ENCODE assay signal across 27 cellular contexts in genomic region chr10:68221196-68221595, GRCh38. TPM values are rescaled to one million over a fixed set of nuclear protein-coding genes. Genes with fewer than 3 reads are reported as not detected.
"Had no signal": no experiment of that assay in that cellular context is flagged by ENCODE, and none has a peak within 500 bp of the region (broad histone marks: within the 10 kb centered on the region; RNA-seq: fewer than 3 reads in every experiment).

No MANE protein-coding gene starts in this region.

- H3K4me1 Mint-ChIP-seq: natural killer cell; neural crest cell; stimulated activated memory B cell treated with anti-CD40 and anti-IgM and Interleukin-4, amounts not matched to agents 10 μg/mL and 1 μg/mL and 100 μg/mL, for 72 hours had no signal

- H3K36me3 Mint-ChIP-seq: natural killer cell; stimulated activated memory B cell treated with anti-CD40 and anti-IgM and Interleukin-4, amounts not matched to agents 10 μg/mL and 1 μg/mL and 100 μg/mL, for 72 hours had no signal

- H3K4me3 ChIP-seq: esophagus muscularis mucosa, heart left ventricle, psoas muscle, spleen, testis, tibial nerve, upper lobe of right lung had no signal

- H3K9me3 Mint-ChIP-seq: effector memory CD8-positive, alpha-beta T cell; natural killer cell; neural crest cell; stimulated activated memory B cell treated with anti-CD40 and anti-IgM and Interleukin-4, amounts not matched to agents 10 μg/mL and 1 μg/mL and 100 μg/mL, for 72 hours; stimulated activated naive CD8-positive, alpha-beta T cell treated with anti-CD3 and anti-CD28 coated beads, Interleukin-15, Interleukin-2, amounts not matched to agents 100 ng/mL and 50 ng/mL, for 24 hours had no signal

- DNase-seq: effector memory CD8-positive, alpha-beta T cell; heart left ventricle; hippocampal formation; kidney glomerular epithelial cell; natural killer cell; nucleus accumbens; psoas muscle; retina; spleen; stimulated activated CD4-positive, alpha-beta T cell treated with anti-CD3 and anti-CD28 coated beads, Interleukin-15, amount 100 ng/mL, for 24 hours; stimulated activated CD4-positive, alpha-beta T cell treated with anti-CD3 and anti-CD28 coated beads, Interleukin-1b, Interleukin-23, amount 100 ng/mL, for 48 hours; stimulated activated CD4-positive, alpha-beta T cell treated with anti-CD3 and anti-CD28 coated beads, Interleukin-4, amount 100 ng/mL, for 24 hours; testis; upper lobe of right lung had no signal

- H3K9me3 ChIP-seq: esophagus muscularis mucosa, heart left ventricle, psoas muscle, spleen, testis, tibial nerve, upper lobe of right lung had no signal

- H3K27me3 ChIP-seq: esophagus muscularis mucosa, heart left ventricle, spleen, testis, tibial nerve, upper lobe of right lung had no signal

- ATAC-seq: effector memory CD8-positive, alpha-beta T cell; heart left ventricle; natural killer cell; psoas muscle; sciatic nerve; stimulated activated memory B cell treated with anti-CD40 and anti-IgM and Interleukin-4, amounts not matched to agents 10 μg/mL and 1 μg/mL and 100 μg/mL, for 72 hours; upper lobe of right lung had no signal

- H3K27ac ChIP-seq: epithelial cell of prostate, esophagus muscularis mucosa, heart left ventricle, parathyroid adenoma, psoas muscle, spleen, testis, tibial nerve, upper lobe of right lung had no signal

- H3K4me3 Mint-ChIP-seq: effector memory CD8-positive, alpha-beta T cell; natural killer cell; neural crest cell; stimulated activated memory B cell treated with anti-CD40 and anti-IgM and Interleukin-4, amounts not matched to agents 10 μg/mL and 1 μg/mL and 100 μg/mL, for 72 hours; stimulated activated naive CD8-positive, alpha-beta T cell treated with anti-CD3 and anti-CD28 coated beads, Interleukin-15, Interleukin-2, amounts not matched to agents 100 ng/mL and 50 ng/mL, for 24 hours had no signal

- H3K36me3 ChIP-seq: spleen, tibial nerve, upper lobe of right lung had no signal

- H3K27me3 Mint-ChIP-seq: stimulated activated memory B cell treated with anti-CD40 and anti-IgM and Interleukin-4, amounts not matched to agents 10 μg/mL and 1 μg/mL and 100 μg/mL, for 72 hours had no signal

- H3K27ac Mint-ChIP-seq: effector memory CD8-positive, alpha-beta T cell; natural killer cell; stimulated activated memory B cell treated with anti-CD40 and anti-IgM and Interleukin-4, amounts not matched to agents 10 μg/mL and 1 μg/mL and 100 μg/mL, for 72 hours; stimulated activated naive CD8-positive, alpha-beta T cell treated with anti-CD3 and anti-CD28 coated beads, Interleukin-15, Interleukin-2, amounts not matched to agents 100 ng/mL and 50 ng/mL, for 24 hours had no signal

- H3K4me1 ChIP-seq: esophagus muscularis mucosa, heart left ventricle, parathyroid adenoma, psoas muscle, spleen, testis, tibial nerve, upper lobe of right lung had no signal

- FAIRE-seq: frontal cortex, islet of Langerhans had no signal

RNA-seq across cellular contexts. Expression of gene ATOH7, which starts 10.7 kb away (rescaled TPM):
- total RNA-seq: esophagus muscularis mucosa, glomerular endothelial cell, mucosa of gallbladder, natural killer cell, psoas muscle, skeletal muscle tissue, spleen, upper lobe of right lung had no signal
- polyA plus RNA-seq: heart left ventricle had no signal
